20 cellular contexts compared by ENCODE assay signal in genomic region chr3:159751141-159751540, GRCh38.
DNase-seq lines count a peak whose midpoint lies in the region; ATAC-seq, FAIRE-seq and TF ChIP-seq lines count a peak whose summit lies in the region.
"Had no signal": no experiment of that assay in that cellular context is flagged by ENCODE, and none has a peak within 500 bp of the region (broad histone marks: within the 10 kb centered on the region; RNA-seq: fewer than 3 reads in every experiment).

No MANE protein-coding gene starts in this region.

- H3K4me2 ChIP-seq in mesenchymal stem cell (ENCODE audit: low read length, poor library complexity, severe bottlenecking) = no peak overlapping the region
- H3K4me2 ChIP-seq: BLaER1, SK-N-SH had no signal

- no peak overlapping the region for H3K4ac ChIP-seq in mesenchymal stem cell (ENCODE audit: low read depth in 1 of 2, low read length in 2 of 2)

- WGBS in mesenchymal stem cell = 88% methylated on average over 1 of the region's 1 CpG

- H2AFZ ChIP-seq in mesenchymal stem cell (ENCODE audit: low read depth, low read length) = no peak overlapping the region

- TF ChIP-seq POLR2A in GM12892 (IDR thresholded peaks at IDR 0.05; ENCODE audit: low read depth, low read length) = no peak

- DNase-seq in AG09309 (ENCODE audit: low read depth) = peak; percentile 29
- peak; percentile 29 for DNase-seq in HFFc6
- DNase-seq in astrocyte of the spinal cord (ENCODE audit: low read depth, low spot score) = peak; percentile 30
- no peak for DNase-seq in mesenchymal stem cell
- no peak for DNase-seq in GOT3 (lab: John Stamatoyannopoulos, UW)
- no peak for DNase-seq in activated effector memory CD4-positive, alpha-beta T cell treated with anti-CD3 and anti-CD28 coated beads, Interleukin-2, amount 50 U/mL, for 16 hours
- DNase-seq in GM12892 (ENCODE audit: insufficient read length) = no peak
- DNase-seq: Calu3; CD4-positive, alpha-beta memory T cell; H7; NCI-H1417; NCI-H187; NCI-H2107; NCI-H2227 treated with DMSO at 0.1 percent for 48 hours; NCI-H524; RPMI8226; SHP77 treated with DMSO at 0.1 percent for 48 hours; SK-N-SH had no signal

- H3K27ac Mint-ChIP-seq in HFFc6 = peak overlapping the region; percentile 50
- H3K27ac Mint-ChIP-seq: CD4-positive, alpha-beta memory T cell had no signal

- in situ Hi-C loops in astrocyte of the spinal cord (cut with HindIII; ENCODE audit: low sequenced_read_pairs) = no loop called here

- H3K9me3 Mint-ChIP-seq in HFFc6 = peaks cover 4% of the 10 kb centered on the region; the same call in 1 of the 2 replicates

- no peaks in the 10 kb centered on the region for H3K9me3 ChIP-seq in mesenchymal stem cell (ENCODE audit: control insufficient read depth, low read length)
- H3K9me3 ChIP-seq: SK-N-SH had no signal

- TF ChIP-seq CTCF in AG09309 (IDR thresholded peaks at IDR 0.05; ENCODE audit: control insufficient read depth, insufficient read depth, low read depth, low read length, missing control alignments) (no peak), HFFc6 (IDR thresholded peaks at IDR 0.05) (no peak), astrocyte of the spinal cord (IDR thresholded peaks at IDR 0.05; ENCODE audit: low read depth, low read length) (no peak)

- H2AK5ac ChIP-seq in mesenchymal stem cell (ENCODE audit: low read length, severe bottlenecking) = no peak overlapping the region

- no peak overlapping the region for H3K4me3 ChIP-seq in AG09309 (ENCODE audit: control insufficient read depth, low read depth, low read length)
- H3K4me3 ChIP-seq in astrocyte of the spinal cord (ENCODE audit: low read depth, low read length) = no peak overlapping the region
- no peak overlapping the region for H3K4me3 ChIP-seq in mesenchymal stem cell (ENCODE audit: insufficient read depth in 1 of 2, low read depth in 1 of 2, low read length in 2 of 2)
- H3K4me3 ChIP-seq: BLaER1 had no signal

- no peak overlapping the region for H3K14ac ChIP-seq in mesenchymal stem cell (ENCODE audit: low read length in 2 of 2)

- H2BK5ac ChIP-seq in mesenchymal stem cell (ENCODE audit: low read depth, low read length, poor library complexity, severe bottlenecking) = no peak overlapping the region

- no peaks in the 10 kb centered on the region for H3K27me3 ChIP-seq in mesenchymal stem cell (ENCODE audit: control insufficient read depth in 1 of 2, insufficient read depth in 1 of 2, low read length in 2 of 2)
- H3K27me3 ChIP-seq: BLaER1 had no signal

- no peak overlapping the region for H4K91ac ChIP-seq in mesenchymal stem cell (ENCODE audit: low read length)

- H3K4me1 ChIP-seq in mesenchymal stem cell (ENCODE audit: control insufficient read depth, insufficient read depth, low read depth, low read length) = peaks cover 7% of the 10 kb centered on the region
- H3K4me1 ChIP-seq: BLaER1 had no signal

- no peak overlapping the region for H2BK15ac ChIP-seq in mesenchymal stem cell (ENCODE audit: low read depth, poor library complexity, severe bottlenecking)

- H3K4me3 Mint-ChIP-seq in HFFc6 = peak overlapping the region; percentile 59

- no peak overlapping the region for H2BK120ac ChIP-seq in mesenchymal stem cell (ENCODE audit: low read depth, low read length)

- H4K8ac ChIP-seq in mesenchymal stem cell (ENCODE audit: low read length) = no peak overlapping the region

- no peak overlapping the region for H3K9ac ChIP-seq in mesenchymal stem cell (ENCODE audit: low read length)
- H3K9ac ChIP-seq: BLaER1, SK-N-SH had no signal

- no peak overlapping the region for H3K18ac ChIP-seq in mesenchymal stem cell (ENCODE audit: low read depth in 1 of 2, low read length in 2 of 2)

- no peak overlapping the region for H2BK12ac ChIP-seq in mesenchymal stem cell (ENCODE audit: low read length in 2 of 2)

- H3K23ac ChIP-seq in mesenchymal stem cell (ENCODE audit: low read length in 2 of 2) = no peak overlapping the region

- no peaks in the 10 kb centered on the region for H3K36me3 ChIP-seq in mesenchymal stem cell (ENCODE audit: control insufficient read depth in 1 of 2, insufficient read depth in 2 of 2, low read depth in 1 of 2, low read length in 2 of 2)

- peak overlapping the region; percentile 58 for H3K27ac ChIP-seq in mesenchymal stem cell (ENCODE audit: low read length, poor library complexity, severe bottlenecking)
- H3K27ac ChIP-seq: BLaER1 had no signal

- no peaks in the 10 kb centered on the region; the same call in 1 of the 2 replicates for H3K27me3 Mint-ChIP-seq in HFFc6 (ENCODE audit: insufficient read depth)

- ATAC-seq in GM21447 (IDR thresholded peaks at IDR 0.05; ENCODE audit: unreplicated experiment) = no peak

- FAIRE-seq in GM12892 (lab: Jason Lieb, UNC) = no peak

- H3K4me1 Mint-ChIP-seq in HFFc6 (ENCODE audit: low read depth) = peaks cover 50% of the 10 kb centered on the region
- H3K4me1 Mint-ChIP-seq: CD4-positive, alpha-beta memory T cell had no signal

- H3K36me3 Mint-ChIP-seq in HFFc6 (ENCODE audit: low read depth) = peaks cover 32% of the 10 kb centered on the region
- H3K36me3 Mint-ChIP-seq: CD4-positive, alpha-beta memory T cell had no signal

- H3K79me1 ChIP-seq in mesenchymal stem cell (replicated peaks; ENCODE audit: low read length, poor library complexity, severe bottlenecking) = peaks cover 7% of the 10 kb centered on the region

Comparison
In these comparisons a context has a peak if more than half of its experiments do, and no peak if none do; other contexts are left out.
1. DNase-seq: peak in AG09309 (single experiment), HFFc6 (single experiment) and astrocyte of the spinal cord (single experiment); none in mesenchymal stem cell (single experiment), GOT3 (single experiment), activated effector memory CD4-positive, alpha-beta T cell treated with anti-CD3 and anti-CD28 coated beads, Interleukin-2, amount 50 U/mL, for 16 hours (single experiment) and GM12892 (single experiment).